ENCODE assay signal across 8 cellular contexts in genomic region chr17:44346064-44346844, GRCh38. TPM values are rescaled to one million over a fixed set of nuclear protein-coding genes. Genes with fewer than 3 reads are reported as not detected.
A peak's percentile ranks its signal among the peaks of the same experiment; 100 is the strongest.
DNase-seq lines count a peak whose midpoint lies in the region; ATAC-seq and TF ChIP-seq lines count a peak whose summit lies in the region.

No MANE protein-coding gene starts in this region.

- no peak for ATAC-seq in activated CD8-positive, alpha-beta memory T cell treated with anti-CD3 and anti-CD28 coated beads, Interleukin-2, amount 10 ng/mL, durations not matched to agents 7 days and 5 days
- no peak for ATAC-seq in GM18909 (IDR thresholded peaks at IDR 0.05; ENCODE audit: poor library complexity, unreplicated experiment)

- TF ChIP-seq CTCF in astrocyte of the cerebellum (IDR thresholded peaks at IDR 0.05; ENCODE audit: low read depth, low read length, missing control alignments) (no peak), liver (IDR thresholded peaks at IDR 0.05; ENCODE audit: low read depth, low read length, missing input control) (no peak), thyroid gland (IDR thresholded peaks at IDR 0.05) (no peak)

- peak overlapping the region in 1 of 2 donors; percentile 48 for H3K27ac ChIP-seq in liver (ENCODE audit: low read depth in 1 of 2, low read length in 2 of 2)
- peak overlapping the region in 2 of 3 donors; percentile 12 to 83 for H3K27ac ChIP-seq in thyroid gland

- in situ Hi-C loops in astrocyte of the cerebellum (cut with HindIII; ENCODE audit: low sequenced_read_pairs), result no loop called here

- H3K4me3 ChIP-seq in astrocyte of the cerebellum (ENCODE audit: low read depth, low read length), result peak overlapping the region; percentile 64
- H3K4me3 ChIP-seq in liver (ENCODE audit: low read depth in 1 of 3, low read length in 3 of 3), result peak overlapping the region in 1 of 3 donors; percentile 57
- peak overlapping the region in 1 of 3 donors; percentile 88 for H3K4me3 ChIP-seq in thyroid gland (replicated peaks in 1 of 3)

- no peak for TF ChIP-seq POLR2A in thyroid gland (IDR thresholded peaks at IDR 0.05)

- no peaks in the 10 kb centered on the region for H3K36me3 Mint-ChIP-seq in activated CD8-positive, alpha-beta memory T cell treated with anti-CD3 and anti-CD28 coated beads, Interleukin-2, amount 10 ng/mL, durations not matched to agents 7 days and 5 days

- H3K27ac Mint-ChIP-seq in activated CD8-positive, alpha-beta memory T cell treated with anti-CD3 and anti-CD28 coated beads, Interleukin-2, amount 10 ng/mL, durations not matched to agents 7 days and 5 days, result no peak overlapping the region

- CTCF ChIA-PET in activated CD8-positive, alpha-beta memory T cell treated with anti-CD3 and anti-CD28 coated beads, Interleukin-2, amount 10 ng/mL, durations not matched to agents 7 days and 5 days (lab: Charles Lee), result interaction anchor here (0.6 to 5.6 kb wide), 31 partner anchors 9 to 331 kb away, joined by 3 to 40 read pairs (median 4); partner anchors contain the start of genes FAM171A2, HDAC5, RUNDC3A and TMEM101

- no peak for DNase-seq in activated CD8-positive, alpha-beta memory T cell treated with anti-CD3 and anti-CD28 coated beads, Interleukin-2, amount 10 ng/mL, durations not matched to agents 7 days and 5 days
- no peak for DNase-seq in activated CD8-positive, alpha-beta memory T cell treated with anti-CD3 and anti-CD28 coated beads for 24 hours
- DNase-seq in astrocyte of the cerebellum (ENCODE audit: low read depth), result no peak
- DNase-seq in thyroid gland, result no peak
- DNase-seq in dedifferentiated amniotic fluid mesenchymal stem cell (ENCODE audit: extremely low spot score), result no peak
- no peak for DNase-seq in ecto neural progenitor cell (ENCODE audit: low spot score)

- H3K9me3 Mint-ChIP-seq in activated CD8-positive, alpha-beta memory T cell treated with anti-CD3 and anti-CD28 coated beads, Interleukin-2, amount 10 ng/mL, durations not matched to agents 7 days and 5 days (ENCODE audit: low read depth), result no peaks in the 10 kb centered on the region

- WGBS in liver, result 76% methylated on average over 13 of the region's 13 CpGs
- WGBS in thyroid gland, 2 donors, result 71 to 78% methylated on average over 11 to 12 of the region's 13 CpGs

- H3K4me3 Mint-ChIP-seq in activated CD8-positive, alpha-beta memory T cell treated with anti-CD3 and anti-CD28 coated beads, Interleukin-2, amount 10 ng/mL, durations not matched to agents 7 days and 5 days, result peak overlapping the region; percentile 82

- H3K36me3 ChIP-seq in liver (ENCODE audit: control insufficient read depth in 4 of 4, insufficient read depth in 3 of 4, low read depth in 1 of 4, low read length in 3 of 4) (peaks cover 0 to 15% (median 6%) of the 10 kb centered on the region in 4 donors), thyroid gland (peaks cover 10 to 16% of the 10 kb centered on the region in 2 donors)

- intact Hi-C loops in thyroid gland (cut with DNase I), result loop anchor here (5.0 kb wide), 1 partner anchor 144 kb away; no protein-coding TSS in a partner anchor

- H3K4me1 Mint-ChIP-seq in activated CD8-positive, alpha-beta memory T cell treated with anti-CD3 and anti-CD28 coated beads, Interleukin-2, amount 10 ng/mL, durations not matched to agents 7 days and 5 days, result peaks cover 33% of the 10 kb centered on the region

- no peak for TF ChIP-seq RAD21 in liver (IDR thresholded peaks at IDR 0.05)

- no peaks in the 10 kb centered on the region for H3K27me3 ChIP-seq in liver (ENCODE audit: control insufficient read depth in 4 of 4, insufficient read depth in 4 of 4, low read length in 3 of 4)
- H3K27me3 ChIP-seq in thyroid gland, result no peaks in the 10 kb centered on the region

- H3K9me3 ChIP-seq in liver (ENCODE audit: control insufficient read depth in 4 of 4, low read length in 3 of 4) (no peaks in the 10 kb centered on the region), thyroid gland (no peaks in the 10 kb centered on the region)

- H3K9ac ChIP-seq in liver (ENCODE audit: low read depth in 1 of 2, low read length in 2 of 2), result peak overlapping the region; percentile 9 to 85

- peaks cover 0 to 21% (median 12%) of the 10 kb centered on the region in 4 donors for H3K4me1 ChIP-seq in liver (ENCODE audit: control insufficient read depth in 4 of 4, insufficient read depth in 4 of 4, low read length in 3 of 4)
- peaks cover 6 to 14% of the 10 kb centered on the region in 2 donors for H3K4me1 ChIP-seq in thyroid gland

- H3K27me3 Mint-ChIP-seq in activated CD8-positive, alpha-beta memory T cell treated with anti-CD3 and anti-CD28 coated beads, Interleukin-2, amount 10 ng/mL, durations not matched to agents 7 days and 5 days, result peaks cover 11% of the 10 kb centered on the region

TF ChIP-seq in liver, 16 proteins besides CTCF, POLR2A, EP300 and RAD21:
- TF ChIP-seq TAF1 (conservative IDR thresholded peaks at IDR 0.05), result no peak
- TF ChIP-seq MAX (IDR thresholded peaks at IDR 0.05), result no peak
- no peak for TF ChIP-seq GABPA (IDR thresholded peaks at IDR 0.05 in 1 of 2, conservative IDR thresholded peaks at IDR 0.05 in 1 of 2)
- TF ChIP-seq SP1 (IDR thresholded peaks at IDR 0.05), result no peak
- no peak for TF ChIP-seq NR2F2 (IDR thresholded peaks at IDR 0.05)
- TF ChIP-seq HNF4A (conservative IDR thresholded peaks at IDR 0.05), result no peak
- TF ChIP-seq ZBTB33 (IDR thresholded peaks at IDR 0.05), result no peak
TF ChIP-seq in liver: peak in this region for 0.

RNA-seq across cellular contexts. Expression of gene GRN, which starts 1.2 kb away (rescaled TPM):
- total RNA-seq in activated CD8-positive, alpha-beta memory T cell treated with anti-CD3 and anti-CD28 coated beads, Interleukin-2, amount 10 ng/mL, durations not matched to agents 7 days and 5 days, result 10 to 100 TPM; 56.5 to 69.2 TPM
- total RNA-seq in liver (100 to 1,000 TPM in 1 of 2 donors, 10 to 100 TPM in 1; 90.9 to 166 TPM), thyroid gland (100 to 1,000 TPM; 259 to 292 (median 264) TPM)
- 100 to 1,000 TPM; 127 to 139 TPM for polyA plus RNA-seq in liver

RNA-seq across cellular contexts. Expression of gene FAM171A2, which starts 17.4 kb away (rescaled TPM):
- under 1 TPM in 1 of 2 experiments, not detected in 1; 0.26 TPM for total RNA-seq in activated CD8-positive, alpha-beta memory T cell treated with anti-CD3 and anti-CD28 coated beads, Interleukin-2, amount 10 ng/mL, durations not matched to agents 7 days and 5 days
- total RNA-seq in liver (1 to 10 TPM in 1 of 2 donors, under 1 TPM in 1; 0.08 to 1.1 TPM), thyroid gland (10 to 100 TPM in 2 of 4 donors, 1 to 10 TPM in 2; 7.1 to 15.0 (median 10.4) TPM)
- polyA plus RNA-seq in liver, result under 1 TPM in 1 of 2 donors, not detected in 1; 0.18 TPM

RNA-seq across cellular contexts. Expression of gene SLC25A39, which starts 21.6 kb away (rescaled TPM):
- 100 to 1,000 TPM; 103 to 133 TPM for total RNA-seq in activated CD8-positive, alpha-beta memory T cell treated with anti-CD3 and anti-CD28 coated beads, Interleukin-2, amount 10 ng/mL, durations not matched to agents 7 days and 5 days
- total RNA-seq in liver, result 100 to 1,000 TPM in 1 of 2 donors, 10 to 100 TPM in 1; 62.0 to 395 TPM
- polyA plus RNA-seq in liver, result 10 to 100 TPM; 70.5 to 97.2 TPM
- total RNA-seq in thyroid gland, result 100 to 1,000 TPM in 2 of 4 donors, 10 to 100 TPM in 2; 82.5 to 201 (median 144) TPM

RNA-seq across cellular contexts. Expression of gene RUNDC3A, which starts 37.9 kb away (rescaled TPM):
- total RNA-seq in activated CD8-positive, alpha-beta memory T cell treated with anti-CD3 and anti-CD28 coated beads, Interleukin-2, amount 10 ng/mL, durations not matched to agents 7 days and 5 days, result under 1 TPM in 1 of 2 experiments, not detected in 1; 0.18 TPM
- total RNA-seq in liver (10 to 100 TPM in 1 of 2 donors, not detected in 1; 17.0 TPM), thyroid gland (1 to 10 TPM in 3 of 4 donors, under 1 TPM in 1; 0.89 to 4.1 (median 2.1) TPM)
- under 1 TPM; 0.05 to 0.06 TPM for polyA plus RNA-seq in liver

RNA-seq across cellular contexts. Expression of gene ITGA2B, which starts 43.2 kb away (rescaled TPM):
- total RNA-seq in activated CD8-positive, alpha-beta memory T cell treated with anti-CD3 and anti-CD28 coated beads, Interleukin-2, amount 10 ng/mL, durations not matched to agents 7 days and 5 days, result under 1 TPM; 0.09 to 0.44 TPM
- total RNA-seq in liver, result 10 to 100 TPM in 1 of 2 donors, under 1 TPM in 1; 0.25 to 23.8 TPM
- polyA plus RNA-seq in liver, result under 1 TPM; 0.22 to 0.38 TPM
- total RNA-seq in thyroid gland, result 1 to 10 TPM; 2.0 to 4.6 (median 3.3) TPM
